Comparison of ENCODE assay signal across 1 cellular context in the genomic region with DNA sequence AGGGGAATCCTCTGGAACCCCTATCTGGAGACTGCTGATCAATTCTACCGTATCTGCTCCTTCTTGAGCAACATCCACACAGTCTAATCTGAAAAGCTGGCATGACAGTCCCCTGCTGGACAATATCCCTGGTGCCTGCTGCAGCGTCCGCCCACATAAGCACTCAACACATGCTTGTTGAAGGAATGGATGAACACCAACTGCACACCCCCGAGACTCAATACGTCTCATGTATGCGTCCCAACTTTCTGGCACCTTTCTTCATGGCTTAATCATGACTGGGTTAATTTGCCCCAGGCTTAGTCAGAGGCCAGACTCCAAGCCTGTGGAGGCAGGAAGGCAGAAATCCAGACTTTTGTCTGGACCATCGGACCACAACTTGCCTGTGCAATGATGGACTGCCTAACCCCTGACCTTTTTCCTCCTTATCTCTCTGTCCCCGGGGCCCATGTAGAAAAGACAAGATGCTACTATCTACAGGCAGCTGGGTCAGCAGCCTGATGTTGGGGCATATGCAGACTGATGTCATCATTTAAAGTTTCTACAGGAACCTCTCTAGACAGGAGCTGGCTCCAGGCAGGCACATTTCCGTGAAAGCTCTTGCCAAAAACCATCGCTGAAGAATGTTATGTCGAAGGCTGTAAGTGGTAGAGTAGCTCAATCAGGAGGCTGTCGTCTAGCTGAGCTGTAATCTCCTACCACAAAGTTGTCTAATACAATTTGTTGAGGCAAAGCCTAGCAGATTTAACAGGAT.
TF ChIP-seq lines count a peak whose summit lies in the region.

No MANE protein-coding gene starts in this region.

TF ChIP-seq in HepG2, 621 proteins besides CTCF, POLR2A, EP300 and RAD21 (continued from another document):
- TF ChIP-seq, protein P1, sequence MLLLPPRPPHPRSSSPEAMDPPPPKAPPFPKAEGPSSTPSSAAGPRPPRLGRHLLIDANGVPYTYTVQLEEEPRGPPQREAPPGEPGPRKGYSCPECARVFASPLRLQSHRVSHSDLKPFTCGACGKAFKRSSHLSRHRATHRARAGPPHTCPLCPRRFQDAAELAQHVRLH (CRISPR knock-in tag; IDR thresholded peaks at IDR 0.05; ENCODE audit: borderline replicate concordance, low read depth): 0 out of 2 replicates have a peak, but pooled peaks have one; percentile 19
- no peak for TF ChIP-seq ZNF451 (CRISPR knock-in tag; IDR thresholded peaks at IDR 0.05)
- TF ChIP-seq STAG1 (CRISPR knock-in tag; IDR thresholded peaks at IDR 0.05): peak; percentile 72
- TF ChIP-seq, protein P2, sequence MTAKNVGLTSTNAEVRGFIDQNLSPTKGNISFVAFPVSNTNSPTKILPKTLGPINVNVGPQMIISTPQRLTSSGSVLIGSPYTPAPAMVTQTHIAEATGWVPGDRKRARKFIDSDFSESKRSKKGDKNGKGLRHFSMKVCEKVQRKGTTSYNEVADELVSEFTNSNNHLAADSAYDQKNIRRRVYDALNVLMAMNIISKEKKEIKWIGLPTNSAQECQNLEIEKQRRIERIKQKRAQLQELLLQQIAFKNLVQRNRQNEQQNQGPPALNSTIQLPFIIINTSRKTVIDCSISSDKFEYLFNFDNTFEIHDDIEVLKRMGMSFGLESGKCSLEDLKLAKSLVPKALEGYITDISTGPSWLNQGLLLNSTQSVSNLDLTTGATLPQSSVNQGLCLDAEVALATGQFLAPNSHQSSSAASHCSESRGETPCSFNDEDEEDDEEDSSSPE (CRISPR knock-in tag; IDR thresholded peaks at IDR 0.05): no peak
- no peak for TF ChIP-seq ZFP90 (CRISPR knock-in tag; IDR thresholded peaks at IDR 0.05; ENCODE audit: borderline replicate concordance)
TF ChIP-seq in HepG2: peak in this region for 11.
